In the genomic region with DNA sequence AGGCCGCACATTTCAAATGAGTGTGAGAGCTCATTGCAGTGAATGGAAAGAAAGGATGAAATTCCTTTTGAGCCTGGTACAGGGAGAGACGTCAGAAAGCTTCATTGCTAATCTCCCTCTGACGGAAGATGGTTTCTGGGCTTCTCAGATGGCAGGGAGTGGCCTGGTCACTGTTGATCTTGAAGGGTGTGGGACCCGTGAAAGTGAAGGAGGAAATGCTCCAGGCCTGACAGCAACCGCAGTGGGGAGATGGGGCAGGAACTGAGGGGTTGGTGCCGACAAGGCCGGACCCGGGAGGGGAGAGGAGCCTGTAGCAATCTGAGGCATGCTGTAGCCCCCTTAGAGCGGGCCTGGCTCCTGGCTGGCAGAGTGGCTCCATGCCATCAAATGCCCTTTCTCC, we compare ENCODE assay signal across 1 cellular context.
TF ChIP-seq lines count a peak whose summit lies in the region.

No MANE protein-coding gene starts in this region.

TF ChIP-seq in endothelial cell of umbilical vein, 7 proteins besides CTCF, POLR2A, EP300 and RAD21:
- TF ChIP-seq GATA2 (IDR thresholded peaks at IDR 0.05; ENCODE audit: insufficient read depth, insufficient read length, low read depth, low read length) (no peak), MYC (IDR thresholded peaks at IDR 0.05; ENCODE audit: low read depth, low read length) (no peak), POLR2AphosphoS5 (IDR thresholded peaks at IDR 0.05; ENCODE audit: insufficient read depth, low read depth, low read length) (no peak), MAX (IDR thresholded peaks at IDR 0.05; ENCODE audit: insufficient read depth, insufficient read length) (no peak), FOS (IDR thresholded peaks at IDR 0.05; ENCODE audit: borderline replicate concordance, insufficient read depth, low read length) (no peak), JUN (IDR thresholded peaks at IDR 0.05; ENCODE audit: borderline replicate concordance, insufficient read depth, insufficient read length, low read depth) (no peak), EZH2 (IDR thresholded peaks at IDR 0.05; ENCODE audit: borderline replicate concordance, low read depth, low read length, severe bottlenecking) (no peak)
